Comparison of ENCODE assay signal across 18 cellular contexts in the genomic region with DNA sequence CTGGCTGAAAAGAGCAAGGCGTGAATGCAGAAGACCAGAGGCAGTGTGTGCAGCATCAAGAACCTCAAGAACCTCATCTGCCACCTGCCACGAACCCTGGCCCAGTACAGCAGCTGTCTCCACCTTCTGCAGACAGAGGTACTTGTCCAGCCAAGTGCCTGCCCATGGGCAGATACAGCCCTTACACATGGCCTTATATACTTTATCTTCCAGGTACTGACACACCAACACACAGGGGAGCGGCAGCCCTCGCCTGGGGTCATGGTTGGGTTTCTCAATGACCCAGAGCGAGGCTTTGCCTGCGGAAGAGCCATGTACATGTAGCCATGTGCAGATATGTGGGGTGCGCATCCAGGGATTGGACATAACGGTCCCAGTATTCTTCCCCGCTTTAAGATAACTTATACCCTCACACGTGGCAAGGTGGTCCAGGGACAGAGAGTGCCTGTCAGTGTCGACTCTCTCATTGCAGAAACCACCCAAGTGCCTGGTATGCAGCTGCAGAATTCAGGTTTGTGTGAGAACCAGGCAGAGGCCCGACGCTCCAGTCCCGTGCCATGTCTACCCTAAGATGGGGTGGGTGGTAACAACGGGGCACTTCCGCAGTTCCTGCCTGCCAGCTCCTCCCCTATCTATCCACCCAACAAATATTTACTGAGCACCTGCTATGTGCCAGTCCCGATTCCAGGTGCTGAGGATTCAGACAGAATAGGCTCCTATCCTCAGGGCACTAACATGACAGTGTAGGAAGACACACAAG.
"Had no signal": no experiment of that assay in that cellular context is flagged by ENCODE, and none has a peak within 500 bp of the region (broad histone marks: within the 10 kb centered on the region; RNA-seq: fewer than 3 reads in every experiment).

No MANE protein-coding gene starts in this region.

- H3K9me3 Mint-ChIP-seq: effector memory CD8-positive, alpha-beta T cell; naive B cell; nephron had no signal

- DNase-seq: central memory CD4-positive, alpha-beta T cell; effector memory CD8-positive, alpha-beta T cell; esophagus squamous epithelium; foreskin fibroblast; glutamatergic neuron; immature natural killer cell; kidney; left cardiac atrium; left ventricle myocardium superior; mesenchymal stem cell; naive B cell; posterior cingulate gyrus; sigmoid colon; stimulated activated CD4-positive, alpha-beta T cell treated with anti-CD3 and anti-CD28 coated beads, Interleukin-12 subunit alpha, Interleukin-12 subunit beta, amount 100 ng/mL, for 4 hours; stimulated activated naive CD4-positive, alpha-beta T cell treated with Interleukin-2 at 50 U/mL for 16 hours; upper lobe of left lung had no signal

- H3K4me3 Mint-ChIP-seq: effector memory CD8-positive, alpha-beta T cell; immature natural killer cell; nephron had no signal

- ATAC-seq: effector memory CD8-positive, alpha-beta T cell; gastroesophageal sphincter; left cardiac atrium; left ventricle myocardium superior had no signal

- H3K27ac Mint-ChIP-seq: effector memory CD8-positive, alpha-beta T cell; immature natural killer cell; nephron had no signal

- H3K4me1 Mint-ChIP-seq: immature natural killer cell had no signal

- H3K36me3 Mint-ChIP-seq: immature natural killer cell, naive B cell had no signal
